1 cellular context compared by ENCODE assay signal in genomic region chr1:54403808-54404261, GRCh38.
TF ChIP-seq lines count a peak whose summit lies in the region.

No MANE protein-coding gene starts in this region.

TF ChIP-seq in PFSK-1, 5 proteins besides CTCF, POLR2A, EP300 and RAD21 (continued from another document):
- TF ChIP-seq TAF1 (IDR thresholded peaks at IDR 0.05; ENCODE audit: borderline replicate concordance, insufficient read depth, low read length) (no peak), POLR2AphosphoS5 (IDR thresholded peaks at IDR 0.05; ENCODE audit: low read depth, low read length) (no peak)
